In genomic region chr5:140284013-140284412, GRCh38 we compare ENCODE assay signal across 20 cellular contexts.
"Had no signal": no experiment of that assay in that cellular context is flagged by ENCODE, and none has a peak within 500 bp of the region (broad histone marks: within the 10 kb centered on the region; RNA-seq: fewer than 3 reads in every experiment).

No MANE protein-coding gene starts in this region.

- H3K36me3 Mint-ChIP-seq: activated CD4-positive, alpha-beta memory T cell treated with anti-CD3 and anti-CD28 coated beads for 36 hours had no signal

- H3K27ac Mint-ChIP-seq: activated CD4-positive, alpha-beta memory T cell treated with anti-CD3 and anti-CD28 coated beads for 36 hours; activated naive CD8-positive, alpha-beta T cell treated with anti-CD3 and anti-CD28 coated beads, Interleukin-2, amount 10 ng/mL, durations not matched to agents 7 days and 5 days; stimulated activated effector memory CD8-positive, alpha-beta T cell treated with anti-CD3 and anti-CD28 coated beads, Interleukin-12 subunit alpha, Interleukin-12 subunit beta, amount 100 ng/mL, for 72 hours; T-helper 2 cell treated with Interferon-gamma antibody and Interleukin-4, amounts not matched to agents 5 μg/mL and 100 μg/mL, for 36 hours; WTC11 had no signal

- DNase-seq: activated CD4-positive, alpha-beta memory T cell treated with anti-CD3 and anti-CD28 coated beads for 36 hours; activated CD4-positive, alpha-beta T cell treated with anti-CD3 and anti-CD28 coated beads for 4 hours; activated naive CD4-positive, alpha-beta T cell; activated naive CD8-positive, alpha-beta T cell treated with anti-CD3 and anti-CD28 coated beads, Interleukin-2, amount 10 ng/mL, durations not matched to agents 7 days and 5 days; activated T-cell treated with anti-CD3 and anti-CD28 coated beads for 4 hours; body of pancreas; caudate nucleus; effector memory CD8-positive, alpha-beta T cell; esophagus squamous epithelium; naive thymus-derived CD8-positive, alpha-beta T cell; stimulated activated CD4-positive, alpha-beta T cell treated with anti-CD3 and anti-CD28 coated beads, Interleukin-4, amount 100 ng/mL, for 24 hours; upper lobe of left lung had no signal

- H3K27me3 Mint-ChIP-seq: activated CD4-positive, alpha-beta memory T cell treated with anti-CD3 and anti-CD28 coated beads for 36 hours; activated naive CD8-positive, alpha-beta T cell treated with anti-CD3 and anti-CD28 coated beads, Interleukin-2, amount 10 ng/mL, durations not matched to agents 7 days and 5 days; activated T-helper 17 cell treated with anti-CD3 and anti-CD28 coated beads, Interleukin-2, amount 50 U/mL, for 72 hours; effector memory CD8-positive, alpha-beta T cell; naive thymus-derived CD8-positive, alpha-beta T cell had no signal

- H3K4me2 ChIP-seq: smooth muscle cell had no signal

- H3K9ac ChIP-seq: parathyroid adenoma had no signal

- H2AFZ ChIP-seq: parathyroid adenoma had no signal

- H3K4me3 Mint-ChIP-seq: activated CD4-positive, alpha-beta memory T cell treated with anti-CD3 and anti-CD28 coated beads for 36 hours; activated naive CD8-positive, alpha-beta T cell treated with anti-CD3 and anti-CD28 coated beads, Interleukin-2, amount 10 ng/mL, durations not matched to agents 7 days and 5 days; activated T-helper 17 cell treated with anti-CD3 and anti-CD28 coated beads, Interleukin-2, amount 50 U/mL, for 72 hours; effector memory CD8-positive, alpha-beta T cell; stimulated activated effector memory CD8-positive, alpha-beta T cell treated with anti-CD3 and anti-CD28 coated beads, Interleukin-12 subunit alpha, Interleukin-12 subunit beta, amount 100 ng/mL, for 72 hours; T-helper 2 cell treated with Interferon-gamma antibody and Interleukin-4, amounts not matched to agents 5 μg/mL and 100 μg/mL, for 36 hours; WTC11 had no signal

- H3K27me3 ChIP-seq: body of pancreas, esophagus squamous epithelium, upper lobe of left lung had no signal

- H3K27ac ChIP-seq: body of pancreas, esophagus squamous epithelium, parathyroid adenoma, thoracic aorta, upper lobe of left lung had no signal

- H3K9me3 ChIP-seq: body of pancreas, esophagus squamous epithelium, thoracic aorta, upper lobe of left lung had no signal

- H3K4me1 ChIP-seq: esophagus squamous epithelium, parathyroid adenoma had no signal

- H3K4me3 ChIP-seq: body of pancreas, esophagus squamous epithelium, smooth muscle cell, thoracic aorta, upper lobe of left lung had no signal

- H3K9me3 Mint-ChIP-seq: activated CD4-positive, alpha-beta memory T cell treated with anti-CD3 and anti-CD28 coated beads for 36 hours; activated naive CD8-positive, alpha-beta T cell treated with anti-CD3 and anti-CD28 coated beads, Interleukin-2, amount 10 ng/mL, durations not matched to agents 7 days and 5 days; activated T-helper 17 cell treated with anti-CD3 and anti-CD28 coated beads, Interleukin-2, amount 50 U/mL, for 72 hours; effector memory CD8-positive, alpha-beta T cell; naive thymus-derived CD8-positive, alpha-beta T cell; stimulated activated effector memory CD8-positive, alpha-beta T cell treated with anti-CD3 and anti-CD28 coated beads, Interleukin-12 subunit alpha, Interleukin-12 subunit beta, amount 100 ng/mL, for 72 hours; T-helper 2 cell treated with Interferon-gamma antibody and Interleukin-4, amounts not matched to agents 5 μg/mL and 100 μg/mL, for 36 hours; WTC11 had no signal

- H3K4me1 Mint-ChIP-seq: WTC11 had no signal

- ATAC-seq: activated T-helper 17 cell treated with anti-CD3 and anti-CD28 coated beads, Interleukin-2, amount 50 U/mL, for 72 hours; body of pancreas; effector memory CD8-positive, alpha-beta T cell; naive thymus-derived CD8-positive, alpha-beta T cell; sciatic nerve; WTC11 had no signal

- H3K36me3 ChIP-seq: thoracic aorta had no signal
